Comparison of ENCODE assay signal across 1 cellular context in genomic region chr11:3824714-3825472, GRCh38.
TF ChIP-seq lines count a peak whose summit lies in the region.

No MANE protein-coding gene starts in this region.

TF ChIP-seq in K562, 482 proteins besides CTCF, POLR2A, EP300 and RAD21 (continued from another document and continues in another):
- TF ChIP-seq RBBP5 (IDR thresholded peaks at IDR 0.05; ENCODE audit: borderline replicate concordance, insufficient read depth, low read length, poor library complexity, severe bottlenecking) = no peak
- no peak for TF ChIP-seq ZNF586 (CRISPR knock-in tag; conservative IDR thresholded peaks at IDR 0.05)
- no peak for TF ChIP-seq BRF1 (IDR thresholded peaks at IDR 0.05; ENCODE audit: borderline replicate concordance, extremely low read depth, insufficient read length)
- no peak for TF ChIP-seq ZNF146 (CRISPR knock-in tag; IDR thresholded peaks at IDR 0.05; ENCODE audit: unreplicated experiment)
- TF ChIP-seq TAF15 (IDR thresholded peaks at IDR 0.05; ENCODE audit: low read depth, low read length) = no peak
- no peak for TF ChIP-seq TSC22D4 (tag; IDR thresholded peaks at IDR 0.05)
- TF ChIP-seq ZNF239 (CRISPR knock-in tag; IDR thresholded peaks at IDR 0.05) = no peak
- TF ChIP-seq, protein P1, sequence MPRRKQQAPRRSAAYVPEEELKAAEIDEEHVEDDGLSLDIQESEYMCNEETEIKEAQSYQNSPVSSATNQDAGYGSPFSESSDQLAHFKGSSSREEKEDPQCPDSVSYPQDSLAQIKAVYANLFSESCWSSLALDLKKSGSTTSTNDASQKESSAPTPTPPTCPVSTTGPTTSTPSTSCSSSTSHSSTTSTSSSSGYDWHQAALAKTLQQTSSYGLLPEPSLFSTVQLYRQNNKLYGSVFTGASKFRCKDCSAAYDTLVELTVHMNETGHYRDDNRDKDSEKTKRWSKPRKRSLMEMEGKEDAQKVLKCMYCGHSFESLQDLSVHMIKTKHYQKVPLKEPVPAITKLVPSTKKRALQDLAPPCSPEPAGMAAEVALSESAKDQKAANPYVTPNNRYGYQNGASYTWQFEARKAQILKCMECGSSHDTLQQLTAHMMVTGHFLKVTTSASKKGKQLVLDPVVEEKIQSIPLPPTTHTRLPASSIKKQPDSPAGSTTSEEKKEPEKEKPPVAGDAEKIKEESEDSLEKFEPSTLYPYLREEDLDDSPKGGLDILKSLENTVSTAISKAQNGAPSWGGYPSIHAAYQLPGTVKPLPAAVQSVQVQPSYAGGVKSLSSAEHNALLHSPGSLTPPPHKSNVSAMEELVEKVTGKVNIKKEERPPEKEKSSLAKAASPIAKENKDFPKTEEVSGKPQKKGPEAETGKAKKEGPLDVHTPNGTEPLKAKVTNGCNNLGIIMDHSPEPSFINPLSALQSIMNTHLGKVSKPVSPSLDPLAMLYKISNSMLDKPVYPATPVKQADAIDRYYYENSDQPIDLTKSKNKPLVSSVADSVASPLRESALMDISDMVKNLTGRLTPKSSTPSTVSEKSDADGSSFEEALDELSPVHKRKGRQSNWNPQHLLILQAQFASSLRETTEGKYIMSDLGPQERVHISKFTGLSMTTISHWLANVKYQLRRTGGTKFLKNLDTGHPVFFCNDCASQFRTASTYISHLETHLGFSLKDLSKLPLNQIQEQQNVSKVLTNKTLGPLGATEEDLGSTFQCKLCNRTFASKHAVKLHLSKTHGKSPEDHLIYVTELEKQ (CRISPR knock-in tag; IDR thresholded peaks at IDR 0.05) = no peak
- TF ChIP-seq ZNF655 (CRISPR knock-in tag; IDR thresholded peaks at IDR 0.05) = 0 out of 2 replicates have a peak, but pooled peaks have one; percentile 4
- no peak for TF ChIP-seq ZNF134 (CRISPR knock-in tag; conservative IDR thresholded peaks at IDR 0.05)
- TF ChIP-seq YBX1 (IDR thresholded peaks at IDR 0.05) = no peak
- 0 out of 6 replicates have a peak, but pooled peaks of 1 of the 3 experiments have one; percentile 41 for TF ChIP-seq ZBTB11 (CRISPR knock-in tag; IDR thresholded peaks at IDR 0.05)
- 0 out of 2 replicates have a peak, but pooled peaks have one; percentile 19 for TF ChIP-seq BMI1 (IDR thresholded peaks at IDR 0.05; ENCODE audit: low read length)
- TF ChIP-seq, protein P2, sequence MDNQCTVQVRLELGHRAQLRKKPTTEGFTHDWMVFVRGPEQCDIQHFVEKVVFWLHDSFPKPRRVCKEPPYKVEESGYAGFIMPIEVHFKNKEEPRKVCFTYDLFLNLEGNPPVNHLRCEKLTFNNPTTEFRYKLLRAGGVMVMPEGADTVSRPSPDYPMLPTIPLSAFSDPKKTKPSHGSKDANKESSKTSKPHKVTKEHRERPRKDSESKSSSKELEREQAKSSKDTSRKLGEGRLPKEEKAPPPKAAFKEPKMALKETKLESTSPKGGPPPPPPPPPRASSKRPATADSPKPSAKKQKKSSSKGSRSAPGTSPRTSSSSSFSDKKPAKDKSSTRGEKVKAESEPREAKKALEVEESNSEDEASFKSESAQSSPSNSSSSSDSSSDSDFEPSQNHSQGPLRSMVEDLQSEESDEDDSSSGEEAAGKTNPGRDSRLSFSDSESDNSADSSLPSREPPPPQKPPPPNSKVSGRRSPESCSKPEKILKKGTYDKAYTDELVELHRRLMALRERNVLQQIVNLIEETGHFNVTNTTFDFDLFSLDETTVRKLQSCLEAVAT (IDR thresholded peaks at IDR 0.05) = no peak; a peak in 1 of 4 replicates
- TF ChIP-seq SPI1 (IDR thresholded peaks at IDR 0.05; ENCODE audit: borderline replicate concordance, low read depth, low read length) = no peak
- no peak for TF ChIP-seq ZNF224 (CRISPR knock-in tag; IDR thresholded peaks at IDR 0.05)
- peak; percentile 22 for TF ChIP-seq BRD9 (IDR thresholded peaks at IDR 0.05; ENCODE audit: low read depth, partially characterized antibody)
- TF ChIP-seq PBX2 (CRISPR knock-in tag; IDR thresholded peaks at IDR 0.05; ENCODE audit: low read depth) = no peak
- TF ChIP-seq PBX2 (tag; conservative IDR thresholded peaks at IDR 0.05; ENCODE audit: low read depth) = no peak
- TF ChIP-seq, protein P3, sequence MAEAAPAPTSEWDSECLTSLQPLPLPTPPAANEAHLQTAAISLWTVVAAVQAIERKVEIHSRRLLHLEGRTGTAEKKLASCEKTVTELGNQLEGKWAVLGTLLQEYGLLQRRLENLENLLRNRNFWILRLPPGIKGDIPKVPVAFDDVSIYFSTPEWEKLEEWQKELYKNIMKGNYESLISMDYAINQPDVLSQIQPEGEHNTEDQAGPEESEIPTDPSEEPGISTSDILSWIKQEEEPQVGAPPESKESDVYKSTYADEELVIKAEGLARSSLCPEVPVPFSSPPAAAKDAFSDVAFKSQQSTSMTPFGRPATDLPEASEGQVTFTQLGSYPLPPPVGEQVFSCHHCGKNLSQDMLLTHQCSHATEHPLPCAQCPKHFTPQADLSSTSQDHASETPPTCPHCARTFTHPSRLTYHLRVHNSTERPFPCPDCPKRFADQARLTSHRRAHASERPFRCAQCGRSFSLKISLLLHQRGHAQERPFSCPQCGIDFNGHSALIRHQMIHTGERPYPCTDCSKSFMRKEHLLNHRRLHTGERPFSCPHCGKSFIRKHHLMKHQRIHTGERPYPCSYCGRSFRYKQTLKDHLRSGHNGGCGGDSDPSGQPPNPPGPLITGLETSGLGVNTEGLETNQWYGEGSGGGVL (CRISPR knock-in tag; IDR thresholded peaks at IDR 0.05) = no peak
- TF ChIP-seq, protein P4, sequence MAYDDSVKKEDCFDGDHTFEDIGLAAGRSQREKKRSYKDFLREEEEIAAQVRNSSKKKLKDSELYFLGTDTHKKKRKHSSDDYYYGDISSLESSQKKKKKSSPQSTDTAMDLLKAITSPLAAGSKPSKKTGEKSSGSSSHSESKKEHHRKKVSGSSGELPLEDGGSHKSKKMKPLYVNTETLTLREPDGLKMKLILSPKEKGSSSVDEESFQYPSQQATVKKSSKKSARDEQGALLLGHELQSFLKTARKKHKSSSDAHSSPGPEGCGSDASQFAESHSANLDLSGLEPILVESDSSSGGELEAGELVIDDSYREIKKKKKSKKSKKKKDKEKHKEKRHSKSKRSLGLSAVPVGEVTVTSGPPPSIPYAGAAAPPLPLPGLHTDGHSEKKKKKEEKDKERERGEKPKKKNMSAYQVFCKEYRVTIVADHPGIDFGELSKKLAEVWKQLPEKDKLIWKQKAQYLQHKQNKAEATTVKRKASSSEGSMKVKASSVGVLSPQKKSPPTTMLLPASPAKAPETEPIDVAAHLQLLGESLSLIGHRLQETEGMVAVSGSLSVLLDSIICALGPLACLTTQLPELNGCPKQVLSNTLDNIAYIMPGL (CRISPR knock-in tag; IDR thresholded peaks at IDR 0.05) = no peak
- TF ChIP-seq POLR3G (IDR thresholded peaks at IDR 0.05; ENCODE audit: extremely low read depth, insufficient read length, insufficient replicate concordance) = no peak
- TF ChIP-seq NCOR1 (IDR thresholded peaks at IDR 0.05) = no peak
- no peak for TF ChIP-seq ELF2 (CRISPR knock-in tag; IDR thresholded peaks at IDR 0.05)
- no peak for TF ChIP-seq ZNF316 (IDR thresholded peaks at IDR 0.05)
- no peak for TF ChIP-seq RBM34 (IDR thresholded peaks at IDR 0.05; ENCODE audit: borderline replicate concordance, insufficient read depth, low read length)
- no peak for TF ChIP-seq TEAD2 (tag; IDR thresholded peaks at IDR 0.05)
- no peak for TF ChIP-seq FOXK2 (conservative IDR thresholded peaks at IDR 0.05 in 1 of 2, IDR thresholded peaks at IDR 0.05 in 1 of 2; ENCODE audit: low read depth in 2 of 2)
- TF ChIP-seq FOXJ2 (tag; IDR thresholded peaks at IDR 0.05) = no peak
- TF ChIP-seq ZBED1 (IDR thresholded peaks at IDR 0.05) = no peak
- TF ChIP-seq, protein P5, sequence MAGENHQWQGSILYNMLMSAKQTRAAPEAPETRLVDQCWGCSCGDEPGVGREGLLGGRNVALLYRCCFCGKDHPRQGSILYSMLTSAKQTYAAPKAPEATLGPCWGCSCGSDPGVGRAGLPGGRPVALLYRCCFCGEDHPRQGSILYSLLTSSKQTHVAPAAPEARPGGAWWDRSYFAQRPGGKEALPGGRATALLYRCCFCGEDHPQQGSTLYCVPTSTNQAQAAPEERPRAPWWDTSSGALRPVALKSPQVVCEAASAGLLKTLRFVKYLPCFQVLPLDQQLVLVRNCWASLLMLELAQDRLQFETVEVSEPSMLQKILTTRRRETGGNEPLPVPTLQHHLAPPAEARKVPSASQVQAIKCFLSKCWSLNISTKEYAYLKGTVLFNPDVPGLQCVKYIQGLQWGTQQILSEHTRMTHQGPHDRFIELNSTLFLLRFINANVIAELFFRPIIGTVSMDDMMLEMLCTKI (IDR thresholded peaks at IDR 0.05; ENCODE audit: partially characterized antibody) = no peak
- no peak for TF ChIP-seq MBD1 (CRISPR knock-in tag; IDR thresholded peaks at IDR 0.05)
- peak; percentile 11; the same call in 1 of the 2 replicates for TF ChIP-seq DMBX1 (CRISPR knock-in tag; IDR thresholded peaks at IDR 0.05; ENCODE audit: borderline replicate concordance)
- no peak for TF ChIP-seq PML (IDR thresholded peaks at IDR 0.05; ENCODE audit: low read length)
- TF ChIP-seq JUNB (CRISPR knock-in tag; conservative IDR thresholded peaks at IDR 0.05) = no peak
- TF ChIP-seq ZNF695 (CRISPR knock-in tag; IDR thresholded peaks at IDR 0.05) = no peak
